In genomic region chr17:80624864-80625263, GRCh38 we compare ENCODE assay signal across 1 cellular context.
TF ChIP-seq lines count a peak whose summit lies in the region.

No MANE protein-coding gene starts in this region.

TF ChIP-seq in H1, 55 proteins besides CTCF, POLR2A, EP300 and RAD21:
- no peak for TF ChIP-seq SUZ12 (IDR thresholded peaks at IDR 0.05; ENCODE audit: low read length)
